Comparison of ENCODE assay signal across 17 cellular contexts in the genomic region with DNA sequence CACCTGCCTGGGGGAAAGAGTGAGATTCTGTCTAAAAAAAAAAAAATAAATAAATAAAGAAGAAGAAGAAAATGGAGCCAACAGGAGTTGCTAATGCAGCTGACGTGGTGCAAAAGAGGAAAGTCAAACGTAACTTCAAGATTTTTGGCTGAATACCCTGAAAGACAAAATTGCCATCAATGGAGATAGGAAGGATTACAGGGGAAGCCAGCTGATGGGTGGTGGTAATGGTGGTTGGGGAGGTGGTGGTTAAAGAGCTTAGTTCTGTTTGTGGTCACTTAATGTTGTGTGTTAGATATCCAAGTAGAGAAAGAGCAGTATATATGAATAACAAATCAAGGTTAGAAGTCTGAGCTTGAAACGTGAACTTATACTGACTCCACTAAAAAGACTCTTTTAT.
DNase-seq lines count a peak whose midpoint lies in the region; ATAC-seq, FAIRE-seq and TF ChIP-seq lines count a peak whose summit lies in the region.
"Had no signal": no experiment of that assay in that cellular context is flagged by ENCODE, and none has a peak within 500 bp of the region (broad histone marks: within the 10 kb centered on the region; RNA-seq: fewer than 3 reads in every experiment).

No MANE protein-coding gene starts in this region.

- no peaks in the 10 kb centered on the region for H3K36me3 ChIP-seq in BLaER1 treated with 17β-estradiol and CSF1 and Interleukin-3, amounts not matched to agents 10 nM and 100 nM
- H3K36me3 ChIP-seq in SU-DHL-6 (ENCODE audit: low read length) = 0 out of 2 replicates have a peak, but pooled peaks cover 4% of the 10 kb centered on the region
- no peaks in the 10 kb centered on the region for H3K36me3 ChIP-seq in neutrophil
- H3K36me3 ChIP-seq in transverse colon = no peaks in the 10 kb centered on the region
- H3K36me3 ChIP-seq: BLaER1 had no signal

- peak overlapping the region in 3 of 11 experiments; percentile 5 to 88 (median 20); a peak in 4 of 22 replicates for H3K27ac ChIP-seq in BLaER1 treated with 17β-estradiol and CSF1 and Interleukin-3, amounts not matched to agents 10 nM and 100 nM
- peak overlapping the region; percentile 100 for H3K27ac ChIP-seq in SU-DHL-6 (ENCODE audit: low read depth, low read length)
- peak overlapping the region; percentile 82 for H3K27ac ChIP-seq in neutrophil
- no peak overlapping the region for H3K27ac ChIP-seq in transverse colon
- H3K27ac ChIP-seq: BLaER1, PC-9 had no signal

- intact Hi-C loops in transverse colon (cut with DNase I; ENCODE audit: low total_unique reads) = no loop called here

- H3K4me2 ChIP-seq in BLaER1 treated with 17β-estradiol and CSF1 and Interleukin-3, amounts not matched to agents 10 nM and 100 nM = peak overlapping the region in 10 of 11 experiments; percentile 15 to 81 (median 48); a peak in 16 of 22 replicates
- peak overlapping the region; percentile 93 for H3K4me2 ChIP-seq in SU-DHL-6 (ENCODE audit: low read depth, low read length, poor library complexity, severe bottlenecking)
- H3K4me2 ChIP-seq: BLaER1, PC-9 had no signal

- 56 to 65% methylated on average over 3 of the region's 3 CpGs for WGBS in transverse colon (ENCODE audit: low coverage in 1 of 2), 2 donors

- no peak for TF ChIP-seq EP300 in transverse colon (IDR thresholded peaks at IDR 0.05; ENCODE audit: low read depth)

- DNase-seq in MV-4-11 (lab: John Stamatoyannopoulos, UW) = peak; percentile 67
- DNase-seq in HTR-8/SVneo (ENCODE audit: insufficient read length, low spot score) = no peak
- DNase-seq in transverse colon = no peak
- no peak for DNase-seq in nucleus accumbens (lab: John Stamatoyannopoulos, UW)
- DNase-seq: DND-41; GDM1; H9; NCI-H1930; NCI-H69; NK-92 treated with Interleukin-12 subunit alpha and Interleukin-12 subunit beta, amount 100 ng/mL, for 24 hours; PC-9 had no signal

- H2AFZ ChIP-seq in SU-DHL-6 (ENCODE audit: low read depth, low read length, severe bottlenecking) = no peak overlapping the region
- H2AFZ ChIP-seq: PC-9 had no signal

- H4K20me1 ChIP-seq in BLaER1 treated with 17β-estradiol and CSF1 and Interleukin-3, amounts not matched to agents 10 nM and 100 nM = no peaks in the 10 kb centered on the region
- no peaks in the 10 kb centered on the region for H4K20me1 ChIP-seq in SU-DHL-6 (ENCODE audit: low read depth, low read length)
- H4K20me1 ChIP-seq: BLaER1 had no signal

- no peaks in the 10 kb centered on the region for H3K9me2 ChIP-seq in SU-DHL-6 (replicated peaks; ENCODE audit: insufficient read depth, low read length)

- H3F3A ChIP-seq in SU-DHL-6 (ENCODE audit: insufficient read depth) = peaks cover 44% of the 10 kb centered on the region

- H3K9ac ChIP-seq in BLaER1 treated with 17β-estradiol and CSF1 and Interleukin-3, amounts not matched to agents 10 nM and 100 nM = no peak overlapping the region
- peak overlapping the region; percentile 55 for H3K9ac ChIP-seq in SU-DHL-6 (ENCODE audit: low read length)
- H3K9ac ChIP-seq: BLaER1 had no signal

- H3K9me3 ChIP-seq in BLaER1 treated with 17β-estradiol and CSF1 and Interleukin-3, amounts not matched to agents 10 nM and 100 nM (replicated peaks in 1 of 11) = peaks cover 0 to 6% (median 0%) of the 10 kb centered on the region in 11 experiments; a peak in 1 of 22 replicates
- H3K9me3 ChIP-seq in SU-DHL-6 (ENCODE audit: insufficient read depth, low read length) = no peaks in the 10 kb centered on the region
- H3K9me3 ChIP-seq in neutrophil = no peaks in the 10 kb centered on the region
- no peaks in the 10 kb centered on the region for H3K9me3 ChIP-seq in transverse colon
- H3K9me3 ChIP-seq: BLaER1 had no signal

- in situ Hi-C loops in transverse colon (cut with MboI; ENCODE audit: low pct_ligation_motif_present in 1 of 4, low pct_unique_long_range_greater_than_20kb in 1 of 4, low sequenced_read_pairs in 3 of 4) = no loop called here

- H3K79me2 ChIP-seq in SU-DHL-6 (ENCODE audit: insufficient read depth, low read length) = peaks cover 11% of the 10 kb centered on the region

- TF ChIP-seq POLR2A in transverse colon (IDR thresholded peaks at IDR 0.05) (no peak), GM18505 (IDR thresholded peaks at IDR 0.05; ENCODE audit: borderline replicate concordance, extremely low read depth, insufficient read depth, insufficient read length) (no peak)

- ATAC-seq in GM18505 (IDR thresholded peaks at IDR 0.05; ENCODE audit: unreplicated experiment) = no peak

- H3K4me1 ChIP-seq in BLaER1 treated with 17β-estradiol and CSF1 and Interleukin-3, amounts not matched to agents 10 nM and 100 nM = peaks cover 15 to 62% (median 31%) of the 10 kb centered on the region in 10 experiments; a peak in 19 of 20 replicates
- H3K4me1 ChIP-seq in neutrophil (ENCODE audit: control insufficient read depth in 1 of 2, insufficient read depth in 1 of 2, low read depth in 1 of 2, low read length in 1 of 2) (peaks cover 48 to 59% of the 10 kb centered on the region in 2 experiments), transverse colon (no peaks in the 10 kb centered on the region)

- H3K4me3 ChIP-seq in BLaER1 treated with 17β-estradiol and CSF1 and Interleukin-3, amounts not matched to agents 10 nM and 100 nM = no peak overlapping the region
- H3K4me3 ChIP-seq in SU-DHL-6 (ENCODE audit: insufficient read depth, low read length, poor library complexity, severe bottlenecking) = no peak overlapping the region
- no peak overlapping the region for H3K4me3 ChIP-seq in neutrophil (ENCODE audit: low read depth in 1 of 2, low read length in 1 of 2)
- no peak overlapping the region for H3K4me3 ChIP-seq in transverse colon
- H3K4me3 ChIP-seq: BLaER1, PC-9 had no signal

- no peak for TF ChIP-seq CTCF in SU-DHL-6 (IDR thresholded peaks at IDR 0.05; ENCODE audit: insufficient read depth, low read length, poor library complexity, severe bottlenecking)
- TF ChIP-seq CTCF in neutrophil (IDR thresholded peaks at IDR 0.05) = no peak
- TF ChIP-seq CTCF in transverse colon (IDR thresholded peaks at IDR 0.05) = no peak

- FAIRE-seq in HTR-8/SVneo (lab: Jason Lieb, UNC) = no peak
- FAIRE-seq: GM12892 had no signal

- H3K27me3 ChIP-seq in BLaER1 treated with 17β-estradiol and CSF1 and Interleukin-3, amounts not matched to agents 10 nM and 100 nM = no peaks in the 10 kb centered on the region
- H3K27me3 ChIP-seq in SU-DHL-6 (ENCODE audit: low read length) (no peaks in the 10 kb centered on the region), neutrophil (no peaks in the 10 kb centered on the region), transverse colon (no peaks in the 10 kb centered on the region)
- H3K27me3 ChIP-seq: BLaER1 had no signal

Comparison
In these comparisons a context has a peak if more than half of its experiments do, and no peak if none do; other contexts are left out.
1. H3K27ac ChIP-seq: peak in SU-DHL-6 (single experiment) and neutrophil (single experiment); none in transverse colon (0 of 4).